33 cellular contexts compared by ENCODE assay signal in the genomic region with DNA sequence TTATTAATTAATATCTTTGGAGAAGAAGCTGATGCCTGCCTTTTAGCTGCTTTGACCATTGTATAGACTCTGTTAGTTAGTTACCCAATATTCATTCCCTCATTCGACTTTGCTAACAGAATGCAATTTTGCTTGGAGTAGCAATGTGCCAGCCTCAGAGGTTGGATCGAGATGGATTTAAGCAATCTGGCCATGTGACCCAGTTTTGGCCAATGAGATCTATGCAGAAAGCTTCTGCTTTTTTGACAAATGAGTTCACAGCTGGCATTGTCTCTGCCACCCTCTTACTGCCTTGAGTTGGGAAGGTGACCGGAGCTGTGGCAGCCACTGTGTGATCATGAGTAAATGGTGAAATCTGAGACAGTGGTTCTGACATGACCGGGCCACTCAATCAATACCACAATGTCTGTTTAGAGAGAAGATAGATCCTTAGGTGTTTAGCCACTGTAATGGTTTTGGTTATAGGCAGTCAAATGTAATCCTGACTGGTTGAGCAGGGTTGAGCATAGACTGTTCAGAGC.
"Had no signal": no experiment of that assay in that cellular context is flagged by ENCODE, and none has a peak within 500 bp of the region (broad histone marks: within the 10 kb centered on the region; RNA-seq: fewer than 3 reads in every experiment).

No MANE protein-coding gene starts in this region.

- H3K9me3 ChIP-seq: adrenal gland, body of pancreas, breast epithelium had no signal

- H3K27me3 ChIP-seq: adrenal gland, body of pancreas, breast epithelium had no signal

- FAIRE-seq: astrocyte had no signal

- H3K4me1 ChIP-seq: adrenal gland, breast epithelium had no signal

- H3K4me3 ChIP-seq: adrenal gland, body of pancreas, breast epithelium had no signal

- H3K36me3 ChIP-seq: adrenal gland, breast epithelium had no signal

- H3K27ac ChIP-seq: adrenal gland, body of pancreas, breast epithelium, VCaP had no signal

- DNase-seq: activated B cell treated with CpG ODN at 0.5 μM for 24 hours; activated CD4-positive, alpha-beta memory T cell treated with anti-CD3 and anti-CD28 coated beads for 36 hours; activated CD4-positive, alpha-beta T cell treated with anti-CD3 and anti-CD28 coated beads for 4 hours; activated CD4-positive, alpha-beta T cell treated with anti-CD3 and anti-CD28 coated beads, Interleukin-2, amount 50 U/mL, for 1 hour; activated CD4-positive, CD25-positive, alpha-beta regulatory T cell treated with anti-CD3 and anti-CD28 coated beads, Interleukin-2, amount 50 U/mL, for 72 hours; activated CD8-positive, alpha-beta memory T cell treated with anti-CD3 and anti-CD28 coated beads for 24 hours; activated CD8-positive, alpha-beta memory T cell treated with anti-CD3 and anti-CD28 coated beads, Interleukin-2, amount 10 ng/mL, durations not matched to agents 7 days and 5 days; activated gamma-delta T cell treated with Interleukin-2 at 50 U/mL for 16 hours; activated naive CD4-positive, alpha-beta T cell treated with anti-CD3 and anti-CD28 coated beads for 36 hours; activated T-cell treated with anti-CD3 and anti-CD28 coated beads, Interleukin-2, amount 50 U/mL, for 1 hour; activated T-cell treated with anti-CD3 and anti-CD28 coated beads, Interleukin-2, amount 50 U/mL, for 72 hours; adrenal gland; body of pancreas; Karpas-422; KBM-7; NCI-H1048; NCI-H1105 treated with DMSO at 0.1 percent for 48 hours; NCI-H1436; NCI-H1694; NCI-H1930; NCI-H2081 treated with DMSO at 0.1 percent for 48 hours; NCI-H226; NCI-H446 treated with DMSO at 0.1 percent for 48 hours; NK-92 treated with Interleukin-12 subunit alpha and Interleukin-12 subunit beta, amount 100 ng/mL, for 24 hours; OCI-M1; Right ventricle myocardium superior; SW 1271; T-helper 1 cell; T-helper 2 cell; T-helper 9 cell had no signal
